ENCODE assay signal across 1 cellular context in genomic region chr12:56687225-56688128, GRCh38.
TF ChIP-seq lines count a peak whose summit lies in the region.

No MANE protein-coding gene starts in this region.

TF ChIP-seq in GM12878, 131 proteins besides CTCF, POLR2A, EP300 and RAD21 (continues in another document):
- TF ChIP-seq NRF1 (conservative IDR thresholded peaks at IDR 0.05; ENCODE audit: low read depth, low read length) (no peak), PAX5 (IDR thresholded peaks at IDR 0.05; ENCODE audit: borderline replicate concordance, low read depth, low read length) (no peak), ZBTB4 (CRISPR knock-in tag; IDR thresholded peaks at IDR 0.05) (no peak), ZNF207 (IDR thresholded peaks at IDR 0.05; ENCODE audit: borderline replicate concordance) (0 out of 2 replicates have a peak, but pooled peaks have one; percentile 29), HCFC1 (IDR thresholded peaks at IDR 0.05; ENCODE audit: low read length) (no peak), POLR2AphosphoS2 (IDR thresholded peaks at IDR 0.05; ENCODE audit: low read depth, low read length) (no peak; the same call in 1 of the 2 replicates), CEBPB (IDR thresholded peaks at IDR 0.05; ENCODE audit: borderline replicate concordance in 1 of 2, low read depth in 2 of 2, low read length in 2 of 2) (no peak), CREB1 (IDR thresholded peaks at IDR 0.05; ENCODE audit: low read depth) (no peak), CHD1 (IDR thresholded peaks at IDR 0.05; ENCODE audit: low read depth, low read length) (peak; percentile 27; the same call in 1 of the 2 replicates), SREBF2 (IDR thresholded peaks at IDR 0.05; ENCODE audit: low read length) (no peak), MYC (IDR thresholded peaks at IDR 0.05; ENCODE audit: insufficient read depth, insufficient read length, insufficient replicate concordance, low read length, severe bottlenecking) (no peak), BHLHE40 (IDR thresholded peaks at IDR 0.05; ENCODE audit: borderline replicate concordance in 1 of 2, low read depth in 2 of 2, low read length in 1 of 2) (peak; percentile 74 to 80; a peak in 3 of 4 replicates), NBN (IDR thresholded peaks at IDR 0.05) (no peak; the same call in 1 of the 2 replicates), SUPT20H (IDR thresholded peaks at IDR 0.05; ENCODE audit: borderline replicate concordance, control insufficient read depth, low read depth, low read length) (no peak), CBFB (IDR thresholded peaks at IDR 0.05; ENCODE audit: low read depth) (peak; percentile 13; the same call in 1 of the 2 replicates), HDAC6 (IDR thresholded peaks at IDR 0.05; ENCODE audit: unreplicated experiment) (no peak), CBX5 (IDR thresholded peaks at IDR 0.05; ENCODE audit: low read depth) (peak; percentile 9; the same call in 1 of the 2 replicates), NR2F1 (conservative IDR thresholded peaks at IDR 0.05) (peak; percentile 32; the same call in 1 of the 2 replicates), SP1 (IDR thresholded peaks at IDR 0.05; ENCODE audit: low read depth, low read length) (no peak), CUX1 (IDR thresholded peaks at IDR 0.05; ENCODE audit: insufficient replicate concordance, low read depth, low read length) (no peak), HSF1 (IDR thresholded peaks at IDR 0.05; ENCODE audit: low read depth, low read length) (no peak), LARP7 (IDR thresholded peaks at IDR 0.05) (0 out of 2 replicates have a peak, but pooled peaks have one; percentile 85), ZBED1 (IDR thresholded peaks at IDR 0.05; ENCODE audit: borderline replicate concordance) (no peak), DPF2 (IDR thresholded peaks at IDR 0.05) (peak; percentile 57; the same call in 1 of the 2 replicates), NR2C1 (IDR thresholded peaks at IDR 0.05) (no peak), BMI1 (IDR thresholded peaks at IDR 0.05; ENCODE audit: borderline replicate concordance) (no peak)
- TF ChIP-seq, protein P1, sequence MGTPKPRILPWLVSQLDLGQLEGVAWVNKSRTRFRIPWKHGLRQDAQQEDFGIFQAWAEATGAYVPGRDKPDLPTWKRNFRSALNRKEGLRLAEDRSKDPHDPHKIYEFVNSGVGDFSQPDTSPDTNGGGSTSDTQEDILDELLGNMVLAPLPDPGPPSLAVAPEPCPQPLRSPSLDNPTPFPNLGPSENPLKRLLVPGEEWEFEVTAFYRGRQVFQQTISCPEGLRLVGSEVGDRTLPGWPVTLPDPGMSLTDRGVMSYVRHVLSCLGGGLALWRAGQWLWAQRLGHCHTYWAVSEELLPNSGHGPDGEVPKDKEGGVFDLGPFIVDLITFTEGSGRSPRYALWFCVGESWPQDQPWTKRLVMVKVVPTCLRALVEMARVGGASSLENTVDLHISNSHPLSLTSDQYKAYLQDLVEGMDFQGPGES (IDR thresholded peaks at IDR 0.05): no peak
- TF ChIP-seq, protein P2, sequence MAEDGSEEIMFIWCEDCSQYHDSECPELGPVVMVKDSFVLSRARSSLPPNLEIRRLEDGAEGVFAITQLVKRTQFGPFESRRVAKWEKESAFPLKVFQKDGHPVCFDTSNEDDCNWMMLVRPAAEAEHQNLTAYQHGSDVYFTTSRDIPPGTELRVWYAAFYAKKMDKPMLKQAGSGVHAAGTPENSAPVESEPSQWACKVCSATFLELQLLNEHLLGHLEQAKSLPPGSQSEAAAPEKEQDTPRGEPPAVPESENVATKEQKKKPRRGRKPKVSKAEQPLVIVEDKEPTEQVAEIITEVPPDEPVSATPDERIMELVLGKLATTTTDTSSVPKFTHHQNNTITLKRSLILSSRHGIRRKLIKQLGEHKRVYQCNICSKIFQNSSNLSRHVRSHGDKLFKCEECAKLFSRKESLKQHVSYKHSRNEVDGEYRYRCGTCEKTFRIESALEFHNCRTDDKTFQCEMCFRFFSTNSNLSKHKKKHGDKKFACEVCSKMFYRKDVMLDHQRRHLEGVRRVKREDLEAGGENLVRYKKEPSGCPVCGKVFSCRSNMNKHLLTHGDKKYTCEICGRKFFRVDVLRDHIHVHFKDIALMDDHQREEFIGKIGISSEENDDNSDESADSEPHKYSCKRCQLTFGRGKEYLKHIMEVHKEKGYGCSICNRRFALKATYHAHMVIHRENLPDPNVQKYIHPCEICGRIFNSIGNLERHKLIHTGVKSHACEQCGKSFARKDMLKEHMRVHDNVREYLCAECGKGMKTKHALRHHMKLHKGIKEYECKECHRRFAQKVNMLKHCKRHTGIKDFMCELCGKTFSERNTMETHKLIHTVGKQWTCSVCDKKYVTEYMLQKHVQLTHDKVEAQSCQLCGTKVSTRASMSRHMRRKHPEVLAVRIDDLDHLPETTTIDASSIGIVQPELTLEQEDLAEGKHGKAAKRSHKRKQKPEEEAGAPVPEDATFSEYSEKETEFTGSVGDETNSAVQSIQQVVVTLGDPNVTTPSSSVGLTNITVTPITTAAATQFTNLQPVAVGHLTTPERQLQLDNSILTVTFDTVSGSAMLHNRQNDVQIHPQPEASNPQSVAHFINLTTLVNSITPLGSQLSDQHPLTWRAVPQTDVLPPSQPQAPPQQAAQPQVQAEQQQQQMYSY (CRISPR knock-in tag; IDR thresholded peaks at IDR 0.05): no peak
- TF ChIP-seq, protein P3, sequence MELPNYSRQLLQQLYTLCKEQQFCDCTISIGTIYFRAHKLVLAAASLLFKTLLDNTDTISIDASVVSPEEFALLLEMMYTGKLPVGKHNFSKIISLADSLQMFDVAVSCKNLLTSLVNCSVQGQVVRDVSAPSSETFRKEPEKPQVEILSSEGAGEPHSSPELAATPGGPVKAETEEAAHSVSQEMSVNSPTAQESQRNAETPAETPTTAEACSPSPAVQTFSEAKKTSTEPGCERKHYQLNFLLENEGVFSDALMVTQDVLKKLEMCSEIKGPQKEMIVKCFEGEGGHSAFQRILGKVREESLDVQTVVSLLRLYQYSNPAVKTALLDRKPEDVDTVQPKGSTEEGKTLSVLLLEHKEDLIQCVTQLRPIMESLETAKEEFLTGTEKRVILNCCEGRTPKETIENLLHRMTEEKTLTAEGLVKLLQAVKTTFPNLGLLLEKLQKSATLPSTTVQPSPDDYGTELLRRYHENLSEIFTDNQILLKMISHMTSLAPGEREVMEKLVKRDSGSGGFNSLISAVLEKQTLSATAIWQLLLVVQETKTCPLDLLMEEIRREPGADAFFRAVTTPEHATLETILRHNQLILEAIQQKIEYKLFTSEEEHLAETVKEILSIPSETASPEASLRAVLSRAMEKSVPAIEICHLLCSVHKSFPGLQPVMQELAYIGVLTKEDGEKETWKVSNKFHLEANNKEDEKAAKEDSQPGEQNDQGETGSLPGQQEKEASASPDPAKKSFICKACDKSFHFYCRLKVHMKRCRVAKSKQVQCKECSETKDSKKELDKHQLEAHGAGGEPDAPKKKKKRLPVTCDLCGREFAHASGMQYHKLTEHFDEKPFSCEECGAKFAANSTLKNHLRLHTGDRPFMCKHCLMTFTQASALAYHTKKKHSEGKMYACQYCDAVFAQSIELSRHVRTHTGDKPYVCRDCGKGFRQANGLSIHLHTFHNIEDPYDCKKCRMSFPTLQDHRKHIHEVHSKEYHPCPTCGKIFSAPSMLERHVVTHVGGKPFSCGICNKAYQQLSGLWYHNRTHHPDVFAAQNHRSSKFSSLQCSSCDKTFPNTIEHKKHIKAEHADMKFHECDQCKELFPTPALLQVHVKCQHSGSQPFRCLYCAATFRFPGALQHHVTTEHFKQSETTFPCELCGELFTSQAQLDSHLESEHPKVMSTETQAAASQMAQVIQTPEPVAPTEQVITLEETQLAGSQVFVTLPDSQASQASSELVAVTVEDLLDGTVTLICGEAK (IDR thresholded peaks at IDR 0.05; ENCODE audit: borderline replicate concordance): 0 out of 2 replicates have a peak, but pooled peaks have one; percentile 12
- TF ChIP-seq, protein P4, sequence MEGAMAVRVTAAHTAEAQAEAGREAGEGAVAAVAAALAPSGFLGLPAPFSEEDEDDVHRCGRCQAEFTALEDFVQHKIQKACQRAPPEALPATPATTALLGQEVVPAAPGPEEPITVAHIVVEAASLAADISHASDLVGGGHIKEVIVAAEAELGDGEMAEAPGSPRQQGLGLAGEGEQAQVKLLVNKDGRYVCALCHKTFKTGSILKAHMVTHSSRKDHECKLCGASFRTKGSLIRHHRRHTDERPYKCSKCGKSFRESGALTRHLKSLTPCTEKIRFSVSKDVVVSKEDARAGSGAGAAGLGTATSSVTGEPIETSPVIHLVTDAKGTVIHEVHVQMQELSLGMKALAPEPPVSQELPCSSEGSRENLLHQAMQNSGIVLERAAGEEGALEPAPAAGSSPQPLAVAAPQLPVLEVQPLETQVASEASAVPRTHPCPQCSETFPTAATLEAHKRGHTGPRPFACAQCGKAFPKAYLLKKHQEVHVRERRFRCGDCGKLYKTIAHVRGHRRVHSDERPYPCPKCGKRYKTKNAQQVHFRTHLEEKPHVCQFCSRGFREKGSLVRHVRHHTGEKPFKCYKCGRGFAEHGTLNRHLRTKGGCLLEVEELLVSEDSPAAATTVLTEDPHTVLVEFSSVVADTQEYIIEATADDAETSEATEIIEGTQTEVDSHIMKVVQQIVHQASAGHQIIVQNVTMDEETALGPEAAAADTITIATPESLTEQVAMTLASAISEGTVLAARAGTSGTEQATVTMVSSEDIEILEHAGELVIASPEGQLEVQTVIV (IDR thresholded peaks at IDR 0.05; ENCODE audit: borderline replicate concordance, partially characterized antibody): no peak
- TF ChIP-seq, protein P5, sequence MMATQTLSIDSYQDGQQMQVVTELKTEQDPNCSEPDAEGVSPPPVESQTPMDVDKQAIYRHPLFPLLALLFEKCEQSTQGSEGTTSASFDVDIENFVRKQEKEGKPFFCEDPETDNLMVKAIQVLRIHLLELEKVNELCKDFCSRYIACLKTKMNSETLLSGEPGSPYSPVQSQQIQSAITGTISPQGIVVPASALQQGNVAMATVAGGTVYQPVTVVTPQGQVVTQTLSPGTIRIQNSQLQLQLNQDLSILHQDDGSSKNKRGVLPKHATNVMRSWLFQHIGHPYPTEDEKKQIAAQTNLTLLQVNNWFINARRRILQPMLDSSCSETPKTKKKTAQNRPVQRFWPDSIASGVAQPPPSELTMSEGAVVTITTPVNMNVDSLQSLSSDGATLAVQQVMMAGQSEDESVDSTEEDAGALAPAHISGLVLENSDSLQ (IDR thresholded peaks at IDR 0.05): no peak
- TF ChIP-seq, protein P6, sequence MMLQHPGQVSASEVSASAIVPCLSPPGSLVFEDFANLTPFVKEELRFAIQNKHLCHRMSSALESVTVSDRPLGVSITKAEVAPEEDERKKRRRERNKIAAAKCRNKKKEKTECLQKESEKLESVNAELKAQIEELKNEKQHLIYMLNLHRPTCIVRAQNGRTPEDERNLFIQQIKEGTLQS (IDR thresholded peaks at IDR 0.05; ENCODE audit: borderline replicate concordance, extremely low read depth, low read depth, low read length): no peak
